Comparison of ENCODE assay signal across 18 cellular contexts in the genomic region with DNA sequence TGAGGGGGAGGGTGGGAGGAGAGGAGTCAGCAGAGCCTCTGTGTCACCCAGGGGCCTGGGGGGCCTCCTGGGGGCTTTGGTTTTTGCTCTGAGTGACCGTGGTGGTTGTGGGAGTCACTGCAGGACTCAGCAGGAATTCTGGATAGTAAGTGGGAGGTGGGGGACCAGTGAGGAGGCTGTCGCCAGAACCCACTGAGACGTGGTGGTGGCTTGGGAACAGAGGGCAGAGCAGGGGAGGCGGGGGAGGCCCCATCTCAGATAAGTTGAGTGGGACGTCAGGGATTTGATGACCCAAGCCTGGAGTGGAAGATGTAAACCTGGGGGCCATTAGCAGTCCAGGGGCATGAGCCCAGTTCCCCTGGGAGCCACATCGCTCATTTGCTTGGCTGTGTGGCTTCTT.
DNase-seq lines count a peak whose midpoint lies in the region; ATAC-seq and TF ChIP-seq lines count a peak whose summit lies in the region.
"Had no signal": no experiment of that assay in that cellular context is flagged by ENCODE, and none has a peak within 500 bp of the region (broad histone marks: within the 10 kb centered on the region; RNA-seq: fewer than 3 reads in every experiment).

No MANE protein-coding gene starts in this region.

- no peak for TF ChIP-seq CTCF in HEK293 (tag by site-specific recombination; IDR thresholded peaks at IDR 0.05)
- TF ChIP-seq CTCF in nephron progenitor cell (IDR thresholded peaks at IDR 0.05) = no peak

- no peak overlapping the region for H2AK5ac ChIP-seq in mesenchymal stem cell (ENCODE audit: low read length, severe bottlenecking)

- peak overlapping the region; percentile 41 for H2BK15ac ChIP-seq in mesenchymal stem cell (ENCODE audit: low read depth, poor library complexity, severe bottlenecking)

- no peak overlapping the region for H3K9ac ChIP-seq in mesenchymal stem cell (ENCODE audit: low read length)
- H3K9ac ChIP-seq: BLaER1 treated with 17β-estradiol and CSF1 and Interleukin-3, amounts not matched to agents 10 nM and 100 nM had no signal

- H3K4me2 ChIP-seq in mesenchymal stem cell (ENCODE audit: low read length, poor library complexity, severe bottlenecking) = no peak overlapping the region
- H3K4me2 ChIP-seq: BLaER1 treated with 17β-estradiol and CSF1 and Interleukin-3, amounts not matched to agents 10 nM and 100 nM had no signal

- WGBS in mesenchymal stem cell = 65% methylated on average over 6 of the region's 6 CpGs

- H3K4me3 ChIP-seq in HEK293 (ENCODE audit: low read depth, low read length) (no peak overlapping the region), mesenchymal stem cell (ENCODE audit: insufficient read depth in 1 of 2, low read depth in 1 of 2, low read length in 2 of 2) (no peak overlapping the region)
- H3K4me3 ChIP-seq: BLaER1 treated with 17β-estradiol and CSF1 and Interleukin-3, amounts not matched to agents 10 nM and 100 nM had no signal

- H3K9me3 ChIP-seq in HEK293 (ENCODE audit: control insufficient read depth, insufficient read depth, low read depth, low read length) = no peaks in the 10 kb centered on the region
- no peaks in the 10 kb centered on the region for H3K9me3 ChIP-seq in mesenchymal stem cell (ENCODE audit: control insufficient read depth, low read length)
- H3K9me3 ChIP-seq: BE2C; BLaER1 treated with 17β-estradiol and CSF1 and Interleukin-3, amounts not matched to agents 10 nM and 100 nM had no signal

- no peak overlapping the region for H3K23ac ChIP-seq in mesenchymal stem cell (ENCODE audit: low read length in 2 of 2)

- H3K27ac ChIP-seq in HEK293 (ENCODE audit: extremely low read depth, low read depth, low read length) = no peak overlapping the region
- H3K27ac ChIP-seq in mesenchymal stem cell (ENCODE audit: low read length, poor library complexity, severe bottlenecking) = no peak overlapping the region
- H3K27ac ChIP-seq: 22Rv1; BLaER1 treated with 17β-estradiol and CSF1 and Interleukin-3, amounts not matched to agents 10 nM and 100 nM had no signal

- ATAC-seq in HG03565 (IDR thresholded peaks at IDR 0.05; ENCODE audit: unreplicated experiment) = no peak

- H4K8ac ChIP-seq in mesenchymal stem cell (ENCODE audit: low read length) = no peak overlapping the region

- no peak overlapping the region for H2BK12ac ChIP-seq in mesenchymal stem cell (ENCODE audit: low read length in 2 of 2)

- no peak for DNase-seq in mesenchymal stem cell
- no peak for DNase-seq in nephron progenitor cell
- DNase-seq in occipital lobe (lab: John Stamatoyannopoulos, UW) = no peak
- no peak for DNase-seq in activated CD8-positive, alpha-beta memory T cell treated with anti-CD3 and anti-CD28 coated beads for 24 hours
- DNase-seq: BE2C; CD4-positive, alpha-beta T cell; CD8-positive, alpha-beta memory T cell; DMS53; DMS79 treated with DMSO at 0.1 percent for 48 hours; GF-D8; GOT3; H7; HCEC 1CT had no signal

- H3K4me1 ChIP-seq in HEK293 (ENCODE audit: control insufficient read depth, insufficient read depth, low read length) (no peaks in the 10 kb centered on the region), mesenchymal stem cell (ENCODE audit: control insufficient read depth, insufficient read depth, low read depth, low read length) (peaks cover 8% of the 10 kb centered on the region)

- H3K4me1 Mint-ChIP-seq in nephron progenitor cell = peaks cover 82% of the 10 kb centered on the region
- H3K4me1 Mint-ChIP-seq: CD14-positive monocyte; CD8-positive, alpha-beta memory T cell had no signal

- H3K36me3 ChIP-seq in HEK293 (ENCODE audit: control insufficient read depth in 2 of 2, insufficient read depth in 1 of 2, low read length in 2 of 2) (no peaks in the 10 kb centered on the region), mesenchymal stem cell (ENCODE audit: control insufficient read depth in 1 of 2, insufficient read depth in 2 of 2, low read depth in 1 of 2, low read length in 2 of 2) (no peaks in the 10 kb centered on the region)
- H3K36me3 ChIP-seq: BE2C; BLaER1 treated with 17β-estradiol and CSF1 and Interleukin-3, amounts not matched to agents 10 nM and 100 nM had no signal

- no peak overlapping the region for H2BK120ac ChIP-seq in mesenchymal stem cell (ENCODE audit: low read depth, low read length)

- H3K79me1 ChIP-seq in mesenchymal stem cell (replicated peaks; ENCODE audit: low read length, poor library complexity, severe bottlenecking) = no peaks in the 10 kb centered on the region

- no peak overlapping the region for H3K18ac ChIP-seq in mesenchymal stem cell (ENCODE audit: low read depth in 1 of 2, low read length in 2 of 2)

- no peaks in the 10 kb centered on the region for H3K9me3 Mint-ChIP-seq in nephron progenitor cell
- H3K9me3 Mint-ChIP-seq: CD14-positive monocyte; CD4-positive, alpha-beta T cell; CD8-positive, alpha-beta memory T cell had no signal

- H3K36me3 Mint-ChIP-seq in nephron progenitor cell (ENCODE audit: low read depth) = no peaks in the 10 kb centered on the region
- H3K36me3 Mint-ChIP-seq: CD14-positive monocyte; CD8-positive, alpha-beta memory T cell had no signal

- peak overlapping the region in 1 of 2 experiments; percentile 21 for H3K14ac ChIP-seq in mesenchymal stem cell (ENCODE audit: low read length in 2 of 2)

- H2AFZ ChIP-seq in mesenchymal stem cell (ENCODE audit: low read depth, low read length) = no peak overlapping the region

- H3K27ac Mint-ChIP-seq in nephron progenitor cell = peak overlapping the region; percentile 27
- H3K27ac Mint-ChIP-seq: CD14-positive monocyte; CD4-positive, alpha-beta T cell; CD8-positive, alpha-beta memory T cell had no signal

- no peak overlapping the region for H3K4me3 Mint-ChIP-seq in nephron progenitor cell
- H3K4me3 Mint-ChIP-seq: CD4-positive, alpha-beta T cell; CD8-positive, alpha-beta memory T cell had no signal

- H2BK5ac ChIP-seq in mesenchymal stem cell (ENCODE audit: low read depth, low read length, poor library complexity, severe bottlenecking) = no peak overlapping the region

- H3K4ac ChIP-seq in mesenchymal stem cell (ENCODE audit: low read depth in 1 of 2, low read length in 2 of 2) = no peak overlapping the region

- CTCF ChIA-PET in HEK293 (lab: Yijun Ruan, JAX) = interaction anchor here (0.6 to 2.2 kb wide), 2 partner anchors 10 to 32 kb away, joined by 3 to 9 read pairs; no protein-coding TSS in a partner anchor

- peaks cover 15% of the 10 kb centered on the region for H3K27me3 Mint-ChIP-seq in nephron progenitor cell (ENCODE audit: low read depth, poor library complexity)

- H4K91ac ChIP-seq in mesenchymal stem cell (ENCODE audit: low read length) = no peak overlapping the region

- H3K27me3 ChIP-seq in mesenchymal stem cell (ENCODE audit: control insufficient read depth in 1 of 2, insufficient read depth in 1 of 2, low read length in 2 of 2) = peaks cover 66 to 81% of the 10 kb centered on the region in 2 experiments
- H3K27me3 ChIP-seq: BE2C; BLaER1 treated with 17β-estradiol and CSF1 and Interleukin-3, amounts not matched to agents 10 nM and 100 nM had no signal

- POLR2A ChIA-PET in HEK293 (lab: Yijun Ruan, JAX) = no interaction called here

TF ChIP-seq in HEK293, 187 proteins besides CTCF, POLR2A, EP300 and RAD21 (continues in another document):
- TF ChIP-seq ZNF175 (tag by site-specific recombination; IDR thresholded peaks at IDR 0.05) = no peak
- no peak for TF ChIP-seq ZNF707 (tag by site-specific recombination; IDR thresholded peaks at IDR 0.05)
- TF ChIP-seq ZNF629 (tag by site-specific recombination; IDR thresholded peaks at IDR 0.05) = no peak
- TF ChIP-seq ZNF548 (tag by site-specific recombination; IDR thresholded peaks at IDR 0.05) = no peak
- no peak for TF ChIP-seq ZNF223 (tag by site-specific recombination; IDR thresholded peaks at IDR 0.05)
- TF ChIP-seq, protein P1, sequence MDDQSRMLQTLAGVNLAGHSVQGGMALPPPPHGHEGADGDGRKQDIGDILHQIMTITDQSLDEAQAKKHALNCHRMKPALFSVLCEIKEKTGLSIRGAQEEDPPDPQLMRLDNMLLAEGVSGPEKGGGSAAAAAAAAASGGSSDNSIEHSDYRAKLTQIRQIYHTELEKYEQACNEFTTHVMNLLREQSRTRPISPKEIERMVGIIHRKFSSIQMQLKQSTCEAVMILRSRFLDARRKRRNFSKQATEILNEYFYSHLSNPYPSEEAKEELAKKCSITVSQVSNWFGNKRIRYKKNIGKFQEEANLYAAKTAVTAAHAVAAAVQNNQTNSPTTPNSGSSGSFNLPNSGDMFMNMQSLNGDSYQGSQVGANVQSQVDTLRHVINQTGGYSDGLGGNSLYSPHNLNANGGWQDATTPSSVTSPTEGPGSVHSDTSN (CRISPR knock-in tag; IDR thresholded peaks at IDR 0.05) = no peak
- peak; percentile 19; the same call in 1 of the 2 replicates for TF ChIP-seq ZIC2 (tag by site-specific recombination; IDR thresholded peaks at IDR 0.05)
- no peak for TF ChIP-seq ZBTB17 (tag by site-specific recombination; IDR thresholded peaks at IDR 0.05)
- no peak for TF ChIP-seq ZNF335 (tag by site-specific recombination; conservative IDR thresholded peaks at IDR 0.05)
- no peak for TF ChIP-seq ZNF623 (tag by site-specific recombination; IDR thresholded peaks at IDR 0.05)
- TF ChIP-seq EGR2 (tag by site-specific recombination; IDR thresholded peaks at IDR 0.05; ENCODE audit: low read depth) = peak; percentile 91
- TF ChIP-seq SETDB1 (IDR thresholded peaks at IDR 0.05; ENCODE audit: insufficient read length, low read length) = no peak
- no peak for TF ChIP-seq ZNF701 (tag by site-specific recombination; IDR thresholded peaks at IDR 0.05)
- no peak for TF ChIP-seq ZNF266 (tag by site-specific recombination; IDR thresholded peaks at IDR 0.05; ENCODE audit: low read depth)
- no peak for TF ChIP-seq ZNF610 (tag by site-specific recombination; IDR thresholded peaks at IDR 0.05; ENCODE audit: borderline replicate concordance)
- TF ChIP-seq, protein P2, sequence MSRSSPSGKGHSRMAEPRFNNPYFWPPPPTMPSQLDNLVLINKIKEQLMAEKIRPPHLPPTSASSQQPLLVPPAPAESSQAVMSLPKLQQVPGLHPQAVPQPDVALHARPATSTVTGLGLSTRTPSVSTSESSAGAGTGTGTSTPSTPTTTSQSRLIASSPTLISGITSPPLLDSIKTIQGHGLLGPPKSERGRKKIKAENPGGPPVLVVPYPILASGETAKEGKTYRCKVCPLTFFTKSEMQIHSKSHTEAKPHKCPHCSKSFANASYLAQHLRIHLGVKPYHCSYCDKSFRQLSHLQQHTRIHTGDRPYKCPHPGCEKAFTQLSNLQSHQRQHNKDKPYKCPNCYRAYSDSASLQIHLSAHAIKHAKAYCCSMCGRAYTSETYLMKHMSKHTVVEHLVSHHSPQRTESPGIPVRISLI (tag by site-specific recombination; IDR thresholded peaks at IDR 0.05) = no peak
